In the genomic region with DNA sequence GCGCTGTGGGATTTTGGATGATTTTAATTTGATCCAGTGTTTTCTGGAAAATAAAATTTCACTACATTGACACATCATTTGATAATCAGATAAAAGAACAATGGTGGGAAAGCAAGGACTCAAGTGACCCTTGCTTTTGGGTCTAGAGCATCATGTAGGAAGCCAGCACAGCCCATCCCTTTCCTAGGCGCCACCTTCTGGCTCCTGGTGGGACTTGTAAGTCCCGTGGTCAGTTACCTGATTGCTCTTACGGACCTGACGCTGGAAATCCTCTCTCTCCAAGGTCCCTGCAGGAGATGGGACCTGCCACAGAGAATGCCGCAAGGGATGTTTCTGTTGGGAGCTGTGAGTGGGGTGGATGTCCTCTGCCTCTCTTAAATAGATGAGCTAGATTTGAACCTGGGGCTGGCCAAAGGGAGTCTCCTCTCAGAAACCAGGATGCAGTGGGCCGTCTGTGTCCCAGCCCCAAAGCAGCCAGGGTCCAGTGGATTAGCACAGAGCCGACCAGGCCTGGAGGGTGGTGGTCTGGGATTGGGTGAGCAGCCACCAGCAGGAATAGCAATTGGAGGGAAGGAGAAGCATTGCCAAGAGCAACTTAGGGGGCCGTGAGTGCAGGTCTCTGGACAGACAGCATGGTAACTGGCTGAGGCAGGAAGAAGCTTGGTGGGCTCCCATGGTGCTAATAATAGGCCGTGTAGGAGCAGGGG, we compare ENCODE assay signal across 8 cellular contexts. TPM values are rescaled to one million over a fixed set of nuclear protein-coding genes. Genes with fewer than 3 reads are reported as not detected.
DNase-seq lines count a peak whose midpoint lies in the region; ATAC-seq, FAIRE-seq and TF ChIP-seq lines count a peak whose summit lies in the region.

No MANE protein-coding gene starts in this region.

- H3K79me2 ChIP-seq in GM23248 (ENCODE audit: insufficient read depth), result peaks cover 99% of the 10 kb centered on the region

- in situ Hi-C loops in GM23248 (cut with MboI), result no loop called here

- H3K36me3 ChIP-seq in BE2C (no peaks in the 10 kb centered on the region), GM23248 (ENCODE audit: low read depth) (peaks cover 24% of the 10 kb centered on the region; the same call in 1 of the 2 replicates), kidney (ENCODE audit: control insufficient read depth in 1 of 2, insufficient read depth in 2 of 2, low read length in 2 of 2) (peaks cover 0 to 5% of the 10 kb centered on the region in 2 donors)

- no peak for FAIRE-seq in kidney (lab: Jason Lieb, UNC)

- peaks cover 88% of the 10 kb centered on the region for H3F3A ChIP-seq in GM23248 (ENCODE audit: insufficient read depth)

- no peak overlapping the region for H2AFZ ChIP-seq in GM23248

- intact Hi-C loops in kidney (cut with DNase I), result no loop called here

- H3K9me3 ChIP-seq in BE2C (no peaks in the 10 kb centered on the region), GM23248 (ENCODE audit: low read depth) (no peaks in the 10 kb centered on the region), kidney (ENCODE audit: control insufficient read depth in 1 of 2, low read length in 2 of 2) (no peaks in the 10 kb centered on the region)

- no peak overlapping the region for H3K4me2 ChIP-seq in GM23248 (ENCODE audit: unreplicated experiment)

- no peaks in the 10 kb centered on the region for H3K9me2 ChIP-seq in GM23248 (ENCODE audit: insufficient read depth)

- H3K27me3 ChIP-seq in BE2C (no peaks in the 10 kb centered on the region), GM23248 (replicated peaks; ENCODE audit: insufficient read depth) (no peaks in the 10 kb centered on the region)

- H3K4me1 ChIP-seq in BE2C (no peaks in the 10 kb centered on the region; the same call in 1 of the 2 replicates), GM23248 (ENCODE audit: insufficient read depth) (peaks cover 32% of the 10 kb centered on the region), kidney (ENCODE audit: control insufficient read depth in 1 of 2, insufficient read depth in 1 of 2, low read depth in 1 of 2, low read length in 2 of 2) (peaks cover 27 to 39% of the 10 kb centered on the region in 2 donors)

- peaks cover 26% of the 10 kb centered on the region for H4K20me1 ChIP-seq in GM23248 (ENCODE audit: insufficient read depth)

- WGBS in GM23248 (ENCODE audit: low coverage in 1 of 2, low lambda C conversion rate in 2 of 2, missing lambda C conversion rate in 2 of 2), 2 experiments, result 85 to 91% methylated on average over 10 of the region's 10 CpGs

- H3K27ac ChIP-seq in GM23248 (peak overlapping the region; percentile 29), kidney (ENCODE audit: low read depth in 2 of 2, low read length in 2 of 2) (no peak overlapping the region)

- no peak overlapping the region for H3K9ac ChIP-seq in GM23248
- H3K9ac ChIP-seq in kidney (ENCODE audit: low read length in 2 of 2), result no peak overlapping the region

- TF ChIP-seq CTCF in BE2C (IDR thresholded peaks at IDR 0.05; ENCODE audit: low read depth, low read length) (peak; percentile 65), kidney (IDR thresholded peaks at IDR 0.05; ENCODE audit: borderline replicate concordance, extremely low read depth, insufficient read depth) (peak; percentile 34)

- no peak for ATAC-seq in activated CD4-positive, CD25-positive, alpha-beta regulatory T cell treated with anti-CD3 and anti-CD28 coated beads, Interleukin-2, amount 50 U/mL, for 24 hours

- no peak overlapping the region for H3K4me3 ChIP-seq in BE2C (ENCODE audit: low read depth, low read length)
- H3K4me3 ChIP-seq in GM23248, result no peak overlapping the region
- H3K4me3 ChIP-seq in kidney (ENCODE audit: low read length in 2 of 2), result no peak overlapping the region

- DNase-seq in BE2C (peak; percentile 54), GM23248 (no peak), UCSD-AML1 (lab: John Stamatoyannopoulos, UW; ENCODE audit: unreplicated experiment) (peak; percentile 60), kidney (no peak), GF-D8 (lab: John Stamatoyannopoulos, UW) (no peak), AG20443 (ENCODE audit: low spot score) (no peak)
- no peak for DNase-seq in activated naive CD4-positive, alpha-beta T cell treated with Interleukin-2 at 50 U/mL for 16 hours

RNA-seq across cellular contexts. Expression of gene TIMP3, which starts 21.7 kb away (rescaled TPM):
- 79.7 TPM for polyA plus RNA-seq in BE2C (2012; ENCODE audit: insufficient read depth, insufficient read length, low read depth)
- total RNA-seq in GM23248 (2014; rRNA removed; shearing (Covaris generic)), result 1,244 and 1,254 TPM in 2 replicates
- polyA plus RNA-seq in GM23248 (2016; fragmentation: Nextera tagmentation; extraction: Ambion mirVana) (1,465 and 1,490 TPM in 2 replicates), kidney (ENCODE audit: insufficient read depth, low read depth, low replicate concordance) (198 TPM)
- total RNA-seq in kidney, result 818 TPM

Comparison
In these comparisons a context has a peak if more than half of its experiments do, and no peak if none do; other contexts are left out.
1. DNase-seq: peak in BE2C (single experiment) and UCSD-AML1 (single experiment); none in GM23248 (single experiment), kidney (single experiment), GF-D8 (single experiment), AG20443 (single experiment) and activated naive CD4-positive, alpha-beta T cell treated with Interleukin-2 at 50 U/mL for 16 hours (single experiment).